27 cellular contexts compared by ENCODE assay signal in genomic region chr3:114226313-114226712, GRCh38. TPM values are rescaled to one million over a fixed set of nuclear protein-coding genes. Genes with fewer than 3 reads are reported as not detected.
DNase-seq lines count a peak whose midpoint lies in the region; ATAC-seq and TF ChIP-seq lines count a peak whose summit lies in the region.
"Had no signal": no experiment of that assay in that cellular context is flagged by ENCODE, and none has a peak within 500 bp of the region (broad histone marks: within the 10 kb centered on the region; RNA-seq: fewer than 3 reads in every experiment).

No MANE protein-coding gene starts in this region.

- H3K27me3 ChIP-seq in lower lobe of right lung (ENCODE audit: low read depth) = no peaks in the 10 kb centered on the region
- H3K27me3 ChIP-seq: cardiac muscle cell, suprapubic skin, vagina had no signal

- peak overlapping the region; percentile 92 for H3K27ac Mint-ChIP-seq in activated naive CD4-positive, alpha-beta T cell treated with anti-CD3 and anti-CD28 coated beads for 36 hours
- peak overlapping the region; percentile 97 for H3K27ac Mint-ChIP-seq in T-helper 2 cell treated with Interferon-gamma antibody and Interleukin-4, amounts not matched to agents 5 μg/mL and 100 μg/mL, for 36 hours
- H3K27ac Mint-ChIP-seq in central memory CD8-positive, alpha-beta T cell (ENCODE audit: low read depth) = peak overlapping the region; percentile 92
- H3K27ac Mint-ChIP-seq in stimulated activated naive CD8-positive, alpha-beta T cell treated with anti-CD3 and anti-CD28 coated beads, Interleukin-15, amount 100 ng/mL, for 72 hours = peak overlapping the region; percentile 97 to 98
- H3K27ac Mint-ChIP-seq: dendritic cell treated with granulocyte-macrophage colony-stimulating factor and Interleukin-4, amounts not matched to agents 40 ng/mL and 50 ng/mL, for 4 days had no signal

- intact Hi-C loops in activated naive CD4-positive, alpha-beta T cell treated with anti-CD3 and anti-CD28 coated beads for 36 hours (cut with micrococcal nuclease) = no loop called here
- intact Hi-C loops in left cardiac atrium (cut with DNase I) = no loop called here
- intact Hi-C loops in lower lobe of right lung (cut with DNase I) = no loop called here

- peak overlapping the region; percentile 68 for H3K4me3 Mint-ChIP-seq in activated naive CD4-positive, alpha-beta T cell treated with anti-CD3 and anti-CD28 coated beads for 36 hours
- peak overlapping the region; percentile 76 for H3K4me3 Mint-ChIP-seq in T-helper 2 cell treated with Interferon-gamma antibody and Interleukin-4, amounts not matched to agents 5 μg/mL and 100 μg/mL, for 36 hours
- peak overlapping the region; percentile 61 for H3K4me3 Mint-ChIP-seq in central memory CD8-positive, alpha-beta T cell
- peak overlapping the region; percentile 74 to 75 for H3K4me3 Mint-ChIP-seq in stimulated activated naive CD8-positive, alpha-beta T cell treated with anti-CD3 and anti-CD28 coated beads, Interleukin-15, amount 100 ng/mL, for 72 hours
- H3K4me3 Mint-ChIP-seq: dendritic cell treated with granulocyte-macrophage colony-stimulating factor and Interleukin-4, amounts not matched to agents 40 ng/mL and 50 ng/mL, for 4 days had no signal

- no peak overlapping the region for H3K27ac ChIP-seq in lower lobe of right lung
- H3K27ac ChIP-seq: cardiac muscle cell, RWPE1, suprapubic skin, vagina had no signal

- no peaks in the 10 kb centered on the region for H3K27me3 Mint-ChIP-seq in activated naive CD4-positive, alpha-beta T cell treated with anti-CD3 and anti-CD28 coated beads for 36 hours (ENCODE audit: low read depth)
- no peaks in the 10 kb centered on the region for H3K27me3 Mint-ChIP-seq in T-helper 2 cell treated with Interferon-gamma antibody and Interleukin-4, amounts not matched to agents 5 μg/mL and 100 μg/mL, for 36 hours (ENCODE audit: low read depth)
- no peaks in the 10 kb centered on the region for H3K27me3 Mint-ChIP-seq in central memory CD8-positive, alpha-beta T cell
- H3K27me3 Mint-ChIP-seq in stimulated activated naive CD8-positive, alpha-beta T cell treated with anti-CD3 and anti-CD28 coated beads, Interleukin-15, amount 100 ng/mL, for 72 hours = no peaks in the 10 kb centered on the region
- H3K27me3 Mint-ChIP-seq: dendritic cell treated with granulocyte-macrophage colony-stimulating factor and Interleukin-4, amounts not matched to agents 40 ng/mL and 50 ng/mL, for 4 days had no signal

- peaks cover 25% of the 10 kb centered on the region for H3K36me3 Mint-ChIP-seq in activated naive CD4-positive, alpha-beta T cell treated with anti-CD3 and anti-CD28 coated beads for 36 hours (ENCODE audit: low read depth)
- H3K36me3 Mint-ChIP-seq in T-helper 2 cell treated with Interferon-gamma antibody and Interleukin-4, amounts not matched to agents 5 μg/mL and 100 μg/mL, for 36 hours (ENCODE audit: low read depth) = peaks cover 43% of the 10 kb centered on the region
- H3K36me3 Mint-ChIP-seq in central memory CD8-positive, alpha-beta T cell (ENCODE audit: insufficient read depth) = peaks cover 9% of the 10 kb centered on the region

- CTCF ChIA-PET in activated naive CD4-positive, alpha-beta T cell treated with anti-CD3 and anti-CD28 coated beads for 36 hours (lab: Charles Lee) = no interaction called here

- H3K9me3 ChIP-seq in lower lobe of right lung = peaks cover 9% of the 10 kb centered on the region
- H3K9me3 ChIP-seq: SK-N-SH, vagina had no signal

- H3K36me3 ChIP-seq in lower lobe of right lung = no peaks in the 10 kb centered on the region
- H3K36me3 ChIP-seq: cardiac muscle cell, heart right ventricle, suprapubic skin, vagina had no signal

- peaks cover 80% of the 10 kb centered on the region for H3K4me1 Mint-ChIP-seq in activated naive CD4-positive, alpha-beta T cell treated with anti-CD3 and anti-CD28 coated beads for 36 hours (ENCODE audit: low read depth)
- H3K4me1 Mint-ChIP-seq in T-helper 2 cell treated with Interferon-gamma antibody and Interleukin-4, amounts not matched to agents 5 μg/mL and 100 μg/mL, for 36 hours (ENCODE audit: low read depth) = peaks cover 70% of the 10 kb centered on the region
- H3K4me1 Mint-ChIP-seq in central memory CD8-positive, alpha-beta T cell = peaks cover 88% of the 10 kb centered on the region
- H3K4me1 Mint-ChIP-seq in stimulated activated naive CD8-positive, alpha-beta T cell treated with anti-CD3 and anti-CD28 coated beads, Interleukin-15, amount 100 ng/mL, for 72 hours = peaks cover 92% of the 10 kb centered on the region

- no peak for TF ChIP-seq CTCF in lower lobe of right lung (IDR thresholded peaks at IDR 0.05)

- no peaks in the 10 kb centered on the region for H3K4me1 ChIP-seq in lower lobe of right lung
- H3K4me1 ChIP-seq: suprapubic skin, vagina had no signal

- ATAC-seq in central memory CD8-positive, alpha-beta T cell (replicated peaks; ENCODE audit: extremely low read depth, poor library complexity, severe bottlenecking) = no peak
- no peak for ATAC-seq in stimulated activated naive CD8-positive, alpha-beta T cell treated with anti-CD3 and anti-CD28 coated beads, Interleukin-15, amount 100 ng/mL, for 72 hours
- no peak for ATAC-seq in left cardiac atrium
- no peak for ATAC-seq in lower lobe of right lung
- ATAC-seq: heart right ventricle had no signal

- no peak for DNase-seq in activated naive CD4-positive, alpha-beta T cell treated with anti-CD3 and anti-CD28 coated beads for 36 hours
- DNase-seq in activated naive CD4-positive, alpha-beta T cell treated with anti-CD3 and anti-CD28 coated beads, Interleukin-2, amount 50 U/mL, for 16 hours = no peak
- no peak for DNase-seq in T-helper 2 cell treated with Interferon-gamma antibody and Interleukin-4, amounts not matched to agents 5 μg/mL and 100 μg/mL, for 36 hours (ENCODE audit: low spot score)
- DNase-seq in central memory CD8-positive, alpha-beta T cell (ENCODE audit: low spot score in 2 of 2) = no peak
- DNase-seq in stimulated activated naive CD8-positive, alpha-beta T cell treated with anti-CD3 and anti-CD28 coated beads, Interleukin-15, amount 100 ng/mL, for 72 hours = no peak
- DNase-seq in MV-4-11 (lab: John Stamatoyannopoulos, UW) = no peak
- no peak for DNase-seq in left cardiac atrium
- no peak for DNase-seq in lower lobe of right lung
- DNase-seq: ACHN; activated CD4-positive, CD25-positive, alpha-beta regulatory T cell treated with anti-CD3 and anti-CD28 coated beads, Interleukin-2, amount 50 U/mL, for 72 hours; amygdala; C1 segment of cervical spinal cord; DMS153; GF-D8; heart right ventricle; Kasumi-1; NCI-H1092 treated with DMSO at 0.1 percent for 48 hours; NCI-H2029; NCI-H446 treated with DMSO at 0.1 percent for 48 hours; nucleus accumbens; SK-N-SH had no signal

- peaks cover 19% of the 10 kb centered on the region for H3K9me3 Mint-ChIP-seq in activated naive CD4-positive, alpha-beta T cell treated with anti-CD3 and anti-CD28 coated beads for 36 hours
- peaks cover 31% of the 10 kb centered on the region for H3K9me3 Mint-ChIP-seq in T-helper 2 cell treated with Interferon-gamma antibody and Interleukin-4, amounts not matched to agents 5 μg/mL and 100 μg/mL, for 36 hours
- H3K9me3 Mint-ChIP-seq in central memory CD8-positive, alpha-beta T cell = peaks cover 5% of the 10 kb centered on the region
- H3K9me3 Mint-ChIP-seq in stimulated activated naive CD8-positive, alpha-beta T cell treated with anti-CD3 and anti-CD28 coated beads, Interleukin-15, amount 100 ng/mL, for 72 hours = peaks cover 15 to 22% of the 10 kb centered on the region in 2 donors

- H3K4me3 ChIP-seq in lower lobe of right lung = no peak overlapping the region
- H3K4me3 ChIP-seq: cardiac muscle cell, heart right ventricle, suprapubic skin, vagina had no signal

RNA-seq across cellular contexts. Expression of gene ZNF80, which starts 11.1 kb away (rescaled TPM):
- under 1 TPM; 0.44 to 0.67 TPM for total RNA-seq in activated naive CD4-positive, alpha-beta T cell treated with anti-CD3 and anti-CD28 coated beads for 36 hours
- total RNA-seq in left cardiac atrium (not detected), lower lobe of right lung (not detected)
- total RNA-seq: cardiac muscle cell, lower leg skin, suprapubic skin had no signal

RNA-seq across cellular contexts. Expression of gene DRD3, which starts 47.5 kb away (rescaled TPM):
- total RNA-seq in activated naive CD4-positive, alpha-beta T cell treated with anti-CD3 and anti-CD28 coated beads for 36 hours = not detected
- not detected for total RNA-seq in left cardiac atrium
- not detected for total RNA-seq in lower lobe of right lung
- total RNA-seq: heart right ventricle, lower leg skin, suprapubic skin, vagina had no signal
